ENCODE assay signal across 19 cellular contexts in genomic region chr13:85142351-85142750, GRCh38.
"Had no signal": no experiment of that assay in that cellular context is flagged by ENCODE, and none has a peak within 500 bp of the region (broad histone marks: within the 10 kb centered on the region; RNA-seq: fewer than 3 reads in every experiment).

No MANE protein-coding gene starts in this region.

- H3K4me1 ChIP-seq: body of pancreas, left ventricle myocardium inferior, pancreas, psoas muscle, right atrium auricular region, thyroid gland, upper lobe of right lung had no signal

- H3K9me3 ChIP-seq: body of pancreas, pancreas, psoas muscle, right atrium auricular region, thyroid gland, upper lobe of right lung had no signal

- H3K27me3 ChIP-seq: body of pancreas, foreskin keratinocyte, pancreas, right atrium auricular region, thyroid gland, upper lobe of right lung had no signal

- H3K4me3 ChIP-seq: body of pancreas, left ventricle myocardium inferior, pancreas, psoas muscle, right atrium auricular region, thyroid gland, upper lobe of right lung had no signal

- H3K36me3 ChIP-seq: left ventricle myocardium inferior, pancreas, right atrium auricular region, thyroid gland, upper lobe of right lung, WERI-Rb-1 had no signal

- DNase-seq: activated CD4-positive, alpha-beta T cell treated with anti-CD3 and anti-CD28 coated beads, Interleukin-2, amount 50 U/mL, for 1 hour; activated CD4-positive, CD25-positive, alpha-beta regulatory T cell treated with anti-CD3 and anti-CD28 coated beads, Interleukin-2, amount 50 U/mL, for 72 hours; activated CD8-positive, alpha-beta T cell treated with anti-CD3 and anti-CD28 coated beads, Interleukin-2, amount 10 ng/mL, durations not matched to agents 7 days and 5 days; activated gamma-delta T cell; anterior cingulate cortex; body of pancreas; effector CD4-positive, alpha-beta T cell; foreskin keratinocyte; immature natural killer cell; left ventricle myocardium inferior; midbrain; pancreas; psoas muscle; stimulated activated CD4-positive, alpha-beta T cell treated with anti-CD3 and anti-CD28 coated beads, Interleukin-4, amount 100 ng/mL, for 24 hours; substantia nigra; thyroid gland; upper lobe of right lung; WERI-Rb-1 had no signal

- H3K27ac ChIP-seq: body of pancreas, foreskin keratinocyte, left ventricle myocardium inferior, pancreas, psoas muscle, right atrium auricular region, thyroid gland, upper lobe of right lung, WERI-Rb-1 had no signal
